Comparison of ENCODE assay signal across 14 cellular contexts in the genomic region with DNA sequence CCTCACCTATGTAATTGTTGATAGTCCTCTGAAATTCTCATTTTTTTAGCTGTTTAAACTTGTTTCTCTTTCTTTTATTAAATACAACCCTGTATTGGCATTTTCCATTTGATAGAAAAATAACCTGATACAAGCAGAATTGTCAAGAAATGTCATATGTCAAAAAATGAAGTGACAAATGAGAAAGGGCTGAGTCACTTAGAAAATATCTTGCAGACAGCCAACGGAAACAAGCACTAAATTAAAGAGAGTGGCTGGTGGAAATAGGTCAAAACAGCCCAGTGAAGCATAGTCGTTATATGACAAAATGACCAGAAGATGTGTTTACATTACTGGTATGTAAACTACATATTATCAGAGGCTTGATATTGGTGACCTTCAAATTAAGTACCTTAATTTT.
DNase-seq lines count a peak whose midpoint lies in the region; ATAC-seq, FAIRE-seq and TF ChIP-seq lines count a peak whose summit lies in the region.
"Had no signal": no experiment of that assay in that cellular context is flagged by ENCODE, and none has a peak within 500 bp of the region (broad histone marks: within the 10 kb centered on the region; RNA-seq: fewer than 3 reads in every experiment).

No MANE protein-coding gene starts in this region.

- H3K27me3 ChIP-seq in GM23248 (replicated peaks; ENCODE audit: insufficient read depth) (no peaks in the 10 kb centered on the region), endothelial cell of umbilical vein (ENCODE audit: control insufficient read depth in 2 of 2, insufficient read depth in 2 of 2, low read length in 2 of 2) (no peaks in the 10 kb centered on the region)

- H3K9me1 ChIP-seq in endothelial cell of umbilical vein (replicated peaks; ENCODE audit: control insufficient read depth, extremely low read depth, insufficient read depth, low read length) = no peaks in the 10 kb centered on the region

- H3K4me2 ChIP-seq in GM23248 (ENCODE audit: unreplicated experiment) (no peak overlapping the region), endothelial cell of umbilical vein (ENCODE audit: insufficient read depth, low read length) (no peak overlapping the region)

- H4K20me1 ChIP-seq in GM23248 (ENCODE audit: insufficient read depth) = no peaks in the 10 kb centered on the region
- no peaks in the 10 kb centered on the region for H4K20me1 ChIP-seq in endothelial cell of umbilical vein (replicated peaks; ENCODE audit: control insufficient read depth, extremely low read depth, insufficient read depth, low read length)

- H3K36me3 ChIP-seq in GM23248 (ENCODE audit: low read depth) (no peaks in the 10 kb centered on the region), endothelial cell of umbilical vein (ENCODE audit: control insufficient read depth in 2 of 2, extremely low read depth in 1 of 2, insufficient read depth in 2 of 2, low read length in 2 of 2) (no peaks in the 10 kb centered on the region)

- TF ChIP-seq CTCF in endothelial cell of umbilical vein (IDR thresholded peaks at IDR 0.05; ENCODE audit: extremely low read depth in 1 of 2, insufficient read depth in 1 of 2, low read depth in 1 of 2, low read length in 2 of 2) = no peak

- H3K27ac ChIP-seq in GM23248 (no peak overlapping the region), endothelial cell of umbilical vein (ENCODE audit: insufficient read depth, low read depth, low read length) (no peak overlapping the region)
- H3K27ac ChIP-seq: RWPE1 had no signal

- H3K79me2 ChIP-seq in GM23248 (ENCODE audit: insufficient read depth) (no peaks in the 10 kb centered on the region), endothelial cell of umbilical vein (ENCODE audit: control insufficient read depth, insufficient read depth, low read length) (no peaks in the 10 kb centered on the region)

- POLR2A ChIA-PET in endothelial cell of umbilical vein (lab: Charles Lee) = no interaction called here

- ATAC-seq in HG02623 (IDR thresholded peaks at IDR 0.05; ENCODE audit: unreplicated experiment) (no peak), HG03442 (IDR thresholded peaks at IDR 0.05; ENCODE audit: unreplicated experiment) (no peak)
- ATAC-seq: CD8-positive, alpha-beta T cell; T-cell had no signal

- FAIRE-seq in endothelial cell of umbilical vein (lab: Jason Lieb, UNC) = peak; percentile 43

- CTCF ChIA-PET in endothelial cell of umbilical vein (lab: Charles Lee) = interaction anchor here (0.8 to 1.5 kb wide), 2 partner anchors 13 to 1963 kb away, joined by 3 read pairs; no protein-coding TSS in a partner anchor

- dilution Hi-C loops in endothelial cell of umbilical vein (cut with MboI; ENCODE audit: extremely low pct_ligation_motif_present, low sequenced_read_pairs) = no loop called here

- BruUV-seq in endothelial cell of umbilical vein (replicated peaks; lab: Mats Ljungman, UMichigan) = no TSS peak

- DNase-seq in DMS53 (lab: John Stamatoyannopoulos, UW) (peak; percentile 51), GM23248 (no peak), NCI-H69 (lab: John Stamatoyannopoulos, UW) (peak; percentile 59), endothelial cell of umbilical vein (ENCODE audit: low read depth, low spot score) (peak; percentile 69), NCI-H187 treated with DMSO at 0.1 percent for 48 hours (lab: John Stamatoyannopoulos, UW) (no peak)
- DNase-seq: CD8-positive, alpha-beta T cell; DMS 273 treated with DMSO at 0.1 percent for 48 hours; Kasumi-1; NCI-H1436 treated with DMSO at 0.1 percent for 48 hours; T-cell; T1000 had no signal

- TF ChIP-seq POLR2A in endothelial cell of umbilical vein (IDR thresholded peaks at IDR 0.05; ENCODE audit: low read depth, low read length) = no peak

- H3K4me3 ChIP-seq in GM23248 (no peak overlapping the region), endothelial cell of umbilical vein (replicated peaks in 1 of 3; ENCODE audit: insufficient read depth in 1 of 3, low read depth in 1 of 3, low read length in 3 of 3) (no peak overlapping the region)

- H3K9ac ChIP-seq in GM23248 (no peak overlapping the region), endothelial cell of umbilical vein (replicated peaks; ENCODE audit: extremely low read depth, insufficient read depth, low read length) (no peak overlapping the region)

- no peaks in the 10 kb centered on the region for H3K9me2 ChIP-seq in GM23248 (ENCODE audit: insufficient read depth)

- in situ Hi-C loops in GM23248 (cut with MboI) = no loop called here

- H2AFZ ChIP-seq in GM23248 (peak overlapping the region; percentile 18; the same call in 1 of the 2 replicates), endothelial cell of umbilical vein (ENCODE audit: low read depth, low read length) (no peak overlapping the region)

- WGBS in GM23248 (ENCODE audit: low coverage in 1 of 2, low lambda C conversion rate in 2 of 2, missing lambda C conversion rate in 2 of 2), 2 experiments = 7 to 13% methylated on average over 2 of the region's 2 CpGs

- intact Hi-C loops in endothelial cell of umbilical vein (cut with micrococcal nuclease) = no loop called here

- peaks cover 2% of the 10 kb centered on the region for H3K9me3 ChIP-seq in GM23248 (ENCODE audit: low read depth)
- no peaks in the 10 kb centered on the region for H3K9me3 ChIP-seq in endothelial cell of umbilical vein (replicated peaks; ENCODE audit: control insufficient read depth, insufficient read depth, low read length)

- no peaks in the 10 kb centered on the region for H3F3A ChIP-seq in GM23248 (ENCODE audit: insufficient read depth)

- H3K4me1 ChIP-seq in GM23248 (ENCODE audit: insufficient read depth) = peaks cover 7% of the 10 kb centered on the region
- peaks cover 2% of the 10 kb centered on the region for H3K4me1 ChIP-seq in endothelial cell of umbilical vein (ENCODE audit: control insufficient read depth, extremely low read depth, insufficient read depth, low read length)

TF ChIP-seq in endothelial cell of umbilical vein, 7 proteins besides CTCF, POLR2A, EP300 and RAD21:
- TF ChIP-seq JUN (IDR thresholded peaks at IDR 0.05; ENCODE audit: borderline replicate concordance, insufficient read depth, insufficient read length, low read depth) = peak; percentile 56
- TF ChIP-seq, protein P1, sequence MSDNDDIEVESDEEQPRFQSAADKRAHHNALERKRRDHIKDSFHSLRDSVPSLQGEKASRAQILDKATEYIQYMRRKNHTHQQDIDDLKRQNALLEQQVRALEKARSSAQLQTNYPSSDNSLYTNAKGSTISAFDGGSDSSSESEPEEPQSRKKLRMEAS (IDR thresholded peaks at IDR 0.05; ENCODE audit: insufficient read depth, insufficient read length) = no peak
- peak; percentile 20 for TF ChIP-seq FOS (IDR thresholded peaks at IDR 0.05; ENCODE audit: borderline replicate concordance, insufficient read depth, low read length)

Comparison
In these comparisons a context has a peak if more than half of its experiments do, and no peak if none do; other contexts are left out.
1. DNase-seq: peak in DMS53 (single experiment), NCI-H69 (single experiment) and endothelial cell of umbilical vein (single experiment); none in GM23248 (single experiment) and NCI-H187 treated with DMSO at 0.1 percent for 48 hours (single experiment).